23 cellular contexts compared by ENCODE assay signal in the genomic region with DNA sequence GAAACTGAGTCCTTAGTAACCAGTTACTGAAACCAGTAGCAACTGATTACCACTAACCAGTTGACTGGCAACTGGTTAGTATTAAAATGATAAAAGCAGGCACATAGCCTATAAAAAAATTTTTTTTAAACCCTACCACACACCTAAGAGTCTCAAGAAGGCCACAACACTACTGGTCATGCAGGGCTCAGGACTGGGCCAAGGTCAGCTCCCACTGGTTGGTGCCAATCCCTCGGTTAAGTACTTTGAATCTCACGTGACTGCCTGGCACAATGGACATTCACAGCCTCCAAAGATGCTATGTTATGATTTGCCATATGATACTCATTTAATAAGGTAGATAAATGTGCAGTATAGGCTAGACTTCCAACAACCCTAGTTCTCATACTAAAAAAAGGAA.
"Had no signal": no experiment of that assay in that cellular context is flagged by ENCODE, and none has a peak within 500 bp of the region (broad histone marks: within the 10 kb centered on the region; RNA-seq: fewer than 3 reads in every experiment).

No MANE protein-coding gene starts in this region.

- H3K9me3 ChIP-seq: lower lobe of right lung, transverse colon had no signal

- DNase-seq: activated CD4-positive, alpha-beta T cell treated with anti-CD3 and anti-CD28 coated beads for 36 hours; activated CD4-positive, alpha-beta T cell treated with anti-CD3 and anti-CD28 coated beads, Interleukin-2, amount 50 U/mL, for 4 hours; activated CD8-positive, alpha-beta memory T cell treated with anti-CD3 and anti-CD28 coated beads for 24 hours; activated CD8-positive, alpha-beta memory T cell treated with anti-CD3 and anti-CD28 coated beads, Interleukin-2, amount 50 U/mL, for 4 hours; activated naive CD4-positive, alpha-beta T cell treated with anti-CD3 and anti-CD28 coated beads for 36 hours; activated naive CD8-positive, alpha-beta T cell treated with anti-CD3 and anti-CD28 coated beads, Interleukin-2, amount 50 U/mL, for 24 hours; activated T-cell treated with anti-CD3 and anti-CD28 coated beads, Interleukin-2, amount 50 U/mL, for 24 hours; central memory CD4-positive, alpha-beta T cell; effector memory CD4-positive, alpha-beta T cell; foreskin melanocyte; glutamatergic neuron; lower lobe of right lung; naive B cell; nucleus accumbens; posterior cingulate gyrus; retina; stimulated activated CD4-positive, alpha-beta T cell treated with anti-CD3 and anti-CD28 coated beads, Interleukin-1b, Interleukin-23, amount 100 ng/mL, for 48 hours; stimulated activated naive CD8-positive, alpha-beta T cell treated with anti-CD3 and anti-CD28 coated beads, Interleukin-15, amount 100 ng/mL, for 72 hours; T-helper 1 cell; transverse colon had no signal

- H3K36me3 Mint-ChIP-seq: naive B cell had no signal

- H3K4me3 ChIP-seq: lower lobe of right lung, transverse colon had no signal

- H3K4me1 Mint-ChIP-seq: brain had no signal

- H3K4me3 Mint-ChIP-seq: activated CD4-positive, alpha-beta T cell treated with anti-CD3 and anti-CD28 coated beads for 36 hours; activated naive CD4-positive, alpha-beta T cell treated with anti-CD3 and anti-CD28 coated beads for 36 hours; activated naive CD8-positive, alpha-beta T cell treated with anti-CD3 and anti-CD28 coated beads, Interleukin-2, amount 50 U/mL, for 24 hours; activated T-cell treated with anti-CD3 and anti-CD28 coated beads, Interleukin-2, amount 50 U/mL, for 24 hours; brain; naive B cell; stimulated activated effector memory CD8-positive, alpha-beta T cell treated with anti-CD3 and anti-CD28 coated beads, Interleukin-12 subunit alpha, Interleukin-12 subunit beta, amount 100 ng/mL, for 72 hours; stimulated activated naive CD8-positive, alpha-beta T cell treated with anti-CD3 and anti-CD28 coated beads, Interleukin-15, amount 100 ng/mL, for 72 hours had no signal

- H3K27ac ChIP-seq: lower lobe of right lung, transverse colon had no signal

- H3K4me1 ChIP-seq: lower lobe of right lung had no signal

- ATAC-seq: activated CD4-positive, alpha-beta T cell treated with anti-CD3 and anti-CD28 coated beads for 36 hours; activated naive CD8-positive, alpha-beta T cell treated with anti-CD3 and anti-CD28 coated beads, Interleukin-2, amount 50 U/mL, for 24 hours; lower lobe of right lung; stimulated activated effector memory CD8-positive, alpha-beta T cell treated with anti-CD3 and anti-CD28 coated beads, Interleukin-12 subunit alpha, Interleukin-12 subunit beta, amount 100 ng/mL, for 72 hours; stimulated activated naive CD8-positive, alpha-beta T cell treated with anti-CD3 and anti-CD28 coated beads, Interleukin-15, amount 100 ng/mL, for 72 hours had no signal

- H3K27me3 Mint-ChIP-seq: activated CD4-positive, alpha-beta T cell treated with anti-CD3 and anti-CD28 coated beads for 36 hours; activated naive CD8-positive, alpha-beta T cell treated with anti-CD3 and anti-CD28 coated beads, Interleukin-2, amount 50 U/mL, for 24 hours; activated T-cell treated with anti-CD3 and anti-CD28 coated beads, Interleukin-2, amount 50 U/mL, for 24 hours; naive B cell; stimulated activated naive CD8-positive, alpha-beta T cell treated with anti-CD3 and anti-CD28 coated beads, Interleukin-15, amount 100 ng/mL, for 72 hours had no signal

- H3K27me3 ChIP-seq: transverse colon had no signal

- H3K36me3 ChIP-seq: lower lobe of right lung, transverse colon had no signal

- H3K27ac Mint-ChIP-seq: activated CD4-positive, alpha-beta T cell treated with anti-CD3 and anti-CD28 coated beads for 36 hours; activated naive CD4-positive, alpha-beta T cell treated with anti-CD3 and anti-CD28 coated beads for 36 hours; activated naive CD8-positive, alpha-beta T cell treated with anti-CD3 and anti-CD28 coated beads, Interleukin-2, amount 50 U/mL, for 24 hours; activated T-helper 2 cell treated with anti-CD3 and anti-CD28 coated beads, Interferon-gamma antibody, Interleukin-2, Interleukin-4, amounts not matched to agents 10 μg/mL and 5 μg/mL and 100 μg/mL, durations not matched to agents 14 hours and 24 hours and 36 hours; brain had no signal

- H3K9me3 Mint-ChIP-seq: activated naive CD4-positive, alpha-beta T cell treated with anti-CD3 and anti-CD28 coated beads for 36 hours; activated naive CD8-positive, alpha-beta T cell treated with anti-CD3 and anti-CD28 coated beads, Interleukin-2, amount 50 U/mL, for 24 hours; activated T-cell treated with anti-CD3 and anti-CD28 coated beads, Interleukin-2, amount 50 U/mL, for 24 hours; activated T-helper 2 cell treated with anti-CD3 and anti-CD28 coated beads, Interferon-gamma antibody, Interleukin-2, Interleukin-4, amounts not matched to agents 10 μg/mL and 5 μg/mL and 100 μg/mL, durations not matched to agents 14 hours and 24 hours and 36 hours; brain; naive B cell; stimulated activated effector memory CD8-positive, alpha-beta T cell treated with anti-CD3 and anti-CD28 coated beads, Interleukin-12 subunit alpha, Interleukin-12 subunit beta, amount 100 ng/mL, for 72 hours; stimulated activated naive CD8-positive, alpha-beta T cell treated with anti-CD3 and anti-CD28 coated beads, Interleukin-15, amount 100 ng/mL, for 72 hours had no signal
